In genomic region chrX:40266490-40267333, GRCh38 we compare ENCODE assay signal across 8 cellular contexts.
A peak's percentile ranks its signal among the peaks of the same experiment; 100 is the strongest.
DNase-seq lines count a peak whose midpoint lies in the region; TF ChIP-seq lines count a peak whose summit lies in the region.

No MANE protein-coding gene starts in this region.

- TF ChIP-seq RAD21 in neural cell (conservative IDR thresholded peaks at IDR 0.05), result peak; percentile 92

- H3K9me2 ChIP-seq in neural cell (ENCODE audit: insufficient read depth, low read length), result no peaks in the 10 kb centered on the region

- H3K27me3 ChIP-seq in HUES6 (ENCODE audit: control insufficient read depth, insufficient read depth, low read length) (peaks cover 23% of the 10 kb centered on the region), Peyer's patch (no peaks in the 10 kb centered on the region), neural cell (ENCODE audit: insufficient read depth, low read depth, low read length) (no peaks in the 10 kb centered on the region), suprapubic skin (no peaks in the 10 kb centered on the region)

- peak in 5 of 6 experiments; percentile 17 to 74 (median 66) for TF ChIP-seq CTCF in Peyer's patch (IDR thresholded peaks at IDR 0.05)
- peak; percentile 62 for TF ChIP-seq CTCF in foreskin fibroblast (IDR thresholded peaks at IDR 0.05; ENCODE audit: low read depth, low read length)
- TF ChIP-seq CTCF in neural cell (IDR thresholded peaks at IDR 0.05; ENCODE audit: poor library complexity, severe bottlenecking), result peak; percentile 81
- peak; percentile 21 to 63 for TF ChIP-seq CTCF in suprapubic skin (IDR thresholded peaks at IDR 0.05)

- peaks cover 2% of the 10 kb centered on the region; the same call in 1 of the 2 replicates for H3K9me3 ChIP-seq in HUES6 (ENCODE audit: control insufficient read depth, insufficient read depth, low read depth, low read length)
- H3K9me3 ChIP-seq in Peyer's patch, result no peaks in the 10 kb centered on the region
- no peaks in the 10 kb centered on the region for H3K9me3 ChIP-seq in neural cell (ENCODE audit: low read length)
- H3K9me3 ChIP-seq in suprapubic skin, result no peaks in the 10 kb centered on the region

- peak overlapping the region; percentile 45 for H3K9ac ChIP-seq in HUES6 (ENCODE audit: low read length)
- no peak overlapping the region for H3K9ac ChIP-seq in neural cell (ENCODE audit: low read length)

- H3K4me3 ChIP-seq in HUES6 (ENCODE audit: low read depth, low read length) (peak overlapping the region; percentile 61), Peyer's patch (peak overlapping the region; percentile 34 to 56 (median 43)), foreskin fibroblast (ENCODE audit: low read depth in 1 of 2, low read length in 2 of 2) (peak overlapping the region; percentile 43 to 55), neural cell (ENCODE audit: low read length) (peak overlapping the region; percentile 58), suprapubic skin (peak overlapping the region; percentile 50)

- TF ChIP-seq POLR2A in Peyer's patch (IDR thresholded peaks at IDR 0.05) (no peak), suprapubic skin (IDR thresholded peaks at IDR 0.05) (no peak)

- H3K79me2 ChIP-seq in neural cell (replicated peaks; ENCODE audit: insufficient read depth, low read length), result no peaks in the 10 kb centered on the region

- H4K20me1 ChIP-seq in neural cell (ENCODE audit: insufficient read depth), result no peaks in the 10 kb centered on the region

- no peak overlapping the region for H3K4me2 ChIP-seq in neural cell (ENCODE audit: low read length)

- H3K27ac ChIP-seq in HUES6 (ENCODE audit: low read depth, low read length) (no peak overlapping the region), Peyer's patch (peak overlapping the region in 3 of 4 donors; percentile 51 to 73 (median 56)), neural cell (ENCODE audit: low read length) (no peak overlapping the region), suprapubic skin (peak overlapping the region; percentile 48)

- H3K36me3 ChIP-seq in HUES6 (ENCODE audit: control insufficient read depth, insufficient read depth, low read length) (no peaks in the 10 kb centered on the region), Peyer's patch (no peaks in the 10 kb centered on the region), neural cell (ENCODE audit: insufficient read depth, low read length) (no peaks in the 10 kb centered on the region), suprapubic skin (no peaks in the 10 kb centered on the region)

- H3K4me1 ChIP-seq in HUES6 (ENCODE audit: control insufficient read depth, insufficient read depth, low read length), result peaks cover 15% of the 10 kb centered on the region
- H3K4me1 ChIP-seq in Peyer's patch, result no peaks in the 10 kb centered on the region
- H3K4me1 ChIP-seq in suprapubic skin, result peaks cover 8% of the 10 kb centered on the region

- WGBS in suprapubic skin, result 17% methylated on average over 20 of the region's 42 CpGs

- DNase-seq in DMS53 (lab: John Stamatoyannopoulos, UW) (peak; percentile 87), Peyer's patch (peak; percentile 26 to 81 (median 77)), foreskin fibroblast (peak; percentile 59 to 85), suprapubic skin (ENCODE audit: low spot score in 2 of 2) (peak; percentile 73 to 80), pons (ENCODE audit: low spot score) (no peak)
- DNase-seq in activated T-helper 9 cell treated with anti-CD3 and anti-CD28 coated beads, Interleukin-2, amount 50 U/mL, for 16 hours (ENCODE audit: low read depth), result peak; percentile 32

- TF ChIP-seq EP300 in neural cell (conservative IDR thresholded peaks at IDR 0.05; ENCODE audit: poor library complexity, severe bottlenecking) (peak; percentile 16), suprapubic skin (IDR thresholded peaks at IDR 0.05) (no peak)

- no peak overlapping the region for H2AFZ ChIP-seq in neural cell (ENCODE audit: low read depth, low read length)

- H3F3A ChIP-seq in neural cell (ENCODE audit: insufficient read depth, low read length, poor library complexity, severe bottlenecking), result no peaks in the 10 kb centered on the region

TF ChIP-seq in neural cell, 6 proteins besides CTCF, POLR2A, EP300 and RAD21:
- TF ChIP-seq, protein P1, sequence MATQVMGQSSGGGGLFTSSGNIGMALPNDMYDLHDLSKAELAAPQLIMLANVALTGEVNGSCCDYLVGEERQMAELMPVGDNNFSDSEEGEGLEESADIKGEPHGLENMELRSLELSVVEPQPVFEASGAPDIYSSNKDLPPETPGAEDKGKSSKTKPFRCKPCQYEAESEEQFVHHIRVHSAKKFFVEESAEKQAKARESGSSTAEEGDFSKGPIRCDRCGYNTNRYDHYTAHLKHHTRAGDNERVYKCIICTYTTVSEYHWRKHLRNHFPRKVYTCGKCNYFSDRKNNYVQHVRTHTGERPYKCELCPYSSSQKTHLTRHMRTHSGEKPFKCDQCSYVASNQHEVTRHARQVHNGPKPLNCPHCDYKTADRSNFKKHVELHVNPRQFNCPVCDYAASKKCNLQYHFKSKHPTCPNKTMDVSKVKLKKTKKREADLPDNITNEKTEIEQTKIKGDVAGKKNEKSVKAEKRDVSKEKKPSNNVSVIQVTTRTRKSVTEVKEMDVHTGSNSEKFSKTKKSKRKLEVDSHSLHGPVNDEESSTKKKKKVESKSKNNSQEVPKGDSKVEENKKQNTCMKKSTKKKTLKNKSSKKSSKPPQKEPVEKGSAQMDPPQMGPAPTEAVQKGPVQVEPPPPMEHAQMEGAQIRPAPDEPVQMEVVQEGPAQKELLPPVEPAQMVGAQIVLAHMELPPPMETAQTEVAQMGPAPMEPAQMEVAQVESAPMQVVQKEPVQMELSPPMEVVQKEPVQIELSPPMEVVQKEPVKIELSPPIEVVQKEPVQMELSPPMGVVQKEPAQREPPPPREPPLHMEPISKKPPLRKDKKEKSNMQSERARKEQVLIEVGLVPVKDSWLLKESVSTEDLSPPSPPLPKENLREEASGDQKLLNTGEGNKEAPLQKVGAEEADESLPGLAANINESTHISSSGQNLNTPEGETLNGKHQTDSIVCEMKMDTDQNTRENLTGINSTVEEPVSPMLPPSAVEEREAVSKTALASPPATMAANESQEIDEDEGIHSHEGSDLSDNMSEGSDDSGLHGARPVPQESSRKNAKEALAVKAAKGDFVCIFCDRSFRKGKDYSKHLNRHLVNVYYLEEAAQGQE (IDR thresholded peaks at IDR 0.05; ENCODE audit: borderline replicate concordance), result no peak
- peak; percentile 85 for TF ChIP-seq SMC3 (conservative IDR thresholded peaks at IDR 0.05; ENCODE audit: poor library complexity)

Comparison
In these comparisons a context has a peak if more than half of its experiments do, and no peak if none do; other contexts are left out.
1. H3K27ac ChIP-seq: peak in Peyer's patch (3 of 4) and suprapubic skin (single experiment); none in HUES6 (single experiment) and neural cell (single experiment).
2. Peak in every context shown above with its lines, with median percentiles within 50 percentile points of each other: H3K4me3 ChIP-seq and CTCF ChIP-seq.